In the genomic region with DNA sequence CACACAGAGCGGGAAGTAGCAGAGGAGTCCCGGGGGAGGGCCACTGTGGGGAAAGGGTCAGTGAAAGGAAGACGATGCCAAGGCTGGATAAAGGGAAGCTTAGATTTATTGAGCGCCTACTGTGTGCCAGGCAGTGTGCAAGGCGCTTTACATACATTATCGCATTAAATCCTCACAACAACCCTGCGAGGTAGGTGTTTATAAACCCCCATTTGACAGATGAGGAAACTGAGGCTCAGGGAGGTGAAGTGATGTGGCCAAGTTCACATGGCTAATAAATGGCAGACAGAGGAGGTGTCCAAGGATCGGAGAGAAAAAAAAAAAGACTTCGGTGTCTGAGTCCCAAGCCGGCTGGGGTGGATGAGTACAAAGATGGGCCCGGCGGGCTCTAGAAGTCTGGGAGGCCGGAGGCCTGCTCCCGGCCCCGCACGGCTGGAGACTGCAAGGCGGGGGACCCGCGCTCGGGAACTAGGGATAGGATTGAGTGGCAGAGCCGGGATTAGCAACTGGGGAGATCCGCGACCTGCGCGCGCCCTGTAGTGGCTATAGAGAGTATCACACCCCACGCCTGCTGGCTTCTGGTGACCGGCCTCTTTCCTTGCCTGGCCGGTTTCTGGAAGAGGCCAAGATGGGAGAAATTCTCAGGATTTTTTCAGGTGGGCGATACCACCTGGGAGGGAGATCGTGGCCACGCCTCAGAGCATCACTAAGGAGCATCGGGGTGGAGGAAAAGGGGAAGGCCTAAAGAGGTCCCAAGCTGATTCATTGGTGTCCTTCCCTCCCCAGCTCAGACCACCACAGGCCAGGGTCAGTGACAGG, we compare ENCODE assay signal across 9 cellular contexts. TPM values are rescaled to one million over a fixed set of nuclear protein-coding genes. Genes with fewer than 3 reads are reported as not detected.
A peak's percentile ranks its signal among the peaks of the same experiment; 100 is the strongest.
DNase-seq lines count a peak whose midpoint lies in the region; ATAC-seq and TF ChIP-seq lines count a peak whose summit lies in the region.
"Had no signal": no experiment of that assay in that cellular context is flagged by ENCODE, and none has a peak within 500 bp of the region (broad histone marks: within the 10 kb centered on the region; RNA-seq: fewer than 3 reads in every experiment).

No MANE protein-coding gene starts in this region.

- peaks cover 54% of the 10 kb centered on the region for H3K27me3 Mint-ChIP-seq in activated T-cell treated with anti-CD3 and anti-CD28 coated beads, Interleukin-2, amount 50 U/mL, for 4 hours (ENCODE audit: low read depth)
- H3K27me3 Mint-ChIP-seq in neural crest cell (ENCODE audit: low read depth): peaks cover 81% of the 10 kb centered on the region

- peak; percentile 29 for ATAC-seq in HG03521 (IDR thresholded peaks at IDR 0.05; ENCODE audit: unreplicated experiment)
- no peak for ATAC-seq in activated T-cell treated with anti-CD3 and anti-CD28 coated beads, Interleukin-2, amount 50 U/mL, for 4 hours
- ATAC-seq in GM18907 (IDR thresholded peaks at IDR 0.05; ENCODE audit: unreplicated experiment): no peak
- no peak for ATAC-seq in GM18873 (IDR thresholded peaks at IDR 0.05; ENCODE audit: low FRiP score, unreplicated experiment)

- peak overlapping the region; percentile 25 for H3K4me3 ChIP-seq in fibroblast of pulmonary artery (replicated peaks; ENCODE audit: low read depth, low read length)

- TF ChIP-seq CTCF in fibroblast of pulmonary artery (IDR thresholded peaks at IDR 0.05; ENCODE audit: low read length, missing control alignments) (peak; percentile 73), neural crest cell (conservative IDR thresholded peaks at IDR 0.05) (peak; percentile 82)

- no peaks in the 10 kb centered on the region for H3K36me3 Mint-ChIP-seq in activated T-cell treated with anti-CD3 and anti-CD28 coated beads, Interleukin-2, amount 50 U/mL, for 4 hours (ENCODE audit: insufficient read depth)
- no peaks in the 10 kb centered on the region for H3K36me3 Mint-ChIP-seq in neural crest cell (ENCODE audit: low read depth)

- no peak overlapping the region for H3K4me3 Mint-ChIP-seq in activated T-cell treated with anti-CD3 and anti-CD28 coated beads, Interleukin-2, amount 50 U/mL, for 4 hours
- peak overlapping the region; percentile 75 for H3K4me3 Mint-ChIP-seq in neural crest cell

- no peaks in the 10 kb centered on the region for H3K9me3 Mint-ChIP-seq in activated T-cell treated with anti-CD3 and anti-CD28 coated beads, Interleukin-2, amount 50 U/mL, for 4 hours
- no peaks in the 10 kb centered on the region for H3K9me3 Mint-ChIP-seq in neural crest cell

- H3K4me1 Mint-ChIP-seq in activated T-cell treated with anti-CD3 and anti-CD28 coated beads, Interleukin-2, amount 50 U/mL, for 4 hours (ENCODE audit: low read depth): peaks cover 32% of the 10 kb centered on the region
- peaks cover 26% of the 10 kb centered on the region for H3K4me1 Mint-ChIP-seq in neural crest cell

- H3K27ac Mint-ChIP-seq in neural crest cell (ENCODE audit: unreplicated experiment): no peak overlapping the region

- DNase-seq in DMS 273 treated with DMSO at 0.1 percent for 48 hours (lab: John Stamatoyannopoulos, UW) (peak; percentile 49), NCI-H526 (lab: John Stamatoyannopoulos, UW) (peak; percentile 51 to 90), fibroblast of pulmonary artery (ENCODE audit: low read depth) (peak; percentile 82), neural crest cell (ENCODE audit: low read depth, low spot score) (peak; percentile 88)
- DNase-seq in activated T-cell treated with anti-CD3 and anti-CD28 coated beads, Interleukin-2, amount 50 U/mL, for 4 hours: peak; percentile 44

RNA-seq across cellular contexts. Expression of gene DDN, which starts 3.9 kb away (rescaled TPM):
- total RNA-seq in activated T-cell treated with anti-CD3 and anti-CD28 coated beads, Interleukin-2, amount 50 U/mL, for 4 hours: 1 to 10 TPM in 2 of 3 donors, under 1 TPM in 1; 0.57 to 1.4 (median 1.2) TPM
- total RNA-seq in neural crest cell: 0.51 and 0.64 TPM in 2 replicates

RNA-seq across cellular contexts. Expression of gene WNT1, which starts 17.1 kb away (rescaled TPM):
- not detected for total RNA-seq in activated T-cell treated with anti-CD3 and anti-CD28 coated beads, Interleukin-2, amount 50 U/mL, for 4 hours
- 1.2 and 2.1 TPM in 2 replicates for total RNA-seq in neural crest cell
- total RNA-seq: activated CD8-positive, alpha-beta memory T cell treated with anti-CD3 and anti-CD28 coated beads for 36 hours had no signal

RNA-seq across cellular contexts. Expression of gene PRKAG1, which starts 23.3 kb away (rescaled TPM):
- 10 to 100 TPM; 68.1 to 70.6 (median 68.4) TPM for total RNA-seq in activated T-cell treated with anti-CD3 and anti-CD28 coated beads, Interleukin-2, amount 50 U/mL, for 4 hours
- total RNA-seq in neural crest cell: 58.5 and 61.9 TPM in 2 replicates

RNA-seq across cellular contexts. Expression of gene WNT10B, which starts 23.7 kb away (rescaled TPM):
- under 1 TPM; 0.13 to 0.46 (median 0.24) TPM for total RNA-seq in activated T-cell treated with anti-CD3 and anti-CD28 coated beads, Interleukin-2, amount 50 U/mL, for 4 hours
- 1.3 and 1.8 TPM in 2 replicates for total RNA-seq in neural crest cell

RNA-seq across cellular contexts. Expression of gene ARF3, which starts 38.0 kb away (rescaled TPM):
- total RNA-seq in activated T-cell treated with anti-CD3 and anti-CD28 coated beads, Interleukin-2, amount 50 U/mL, for 4 hours: 100 to 1,000 TPM in 2 of 3 donors, 10 to 100 TPM in 1; 98.6 to 110 (median 109) TPM
- 194 and 202 TPM in 2 replicates for total RNA-seq in neural crest cell
